ENCODE assay signal across 1 cellular context in genomic region chr16:30558789-30559377, GRCh38.
A peak's percentile ranks its signal among the peaks of the same experiment; 100 is the strongest.
TF ChIP-seq lines count a peak whose summit lies in the region.

No MANE protein-coding gene starts in this region.

TF ChIP-seq in HepG2, 621 proteins besides CTCF, POLR2A, EP300 and RAD21 (continued from another document and continues in another):
- TF ChIP-seq ZNF639 (CRISPR knock-in tag; conservative IDR thresholded peaks at IDR 0.05): no peak
- TF ChIP-seq ZSCAN12 (CRISPR knock-in tag; IDR thresholded peaks at IDR 0.05): no peak
- no peak for TF ChIP-seq MAFF (IDR thresholded peaks at IDR 0.05; ENCODE audit: low read depth, low read length)
- no peak for TF ChIP-seq ZNF83 (CRISPR knock-in tag; IDR thresholded peaks at IDR 0.05; ENCODE audit: borderline replicate concordance)
- no peak for TF ChIP-seq ZBTB38 (CRISPR knock-in tag; IDR thresholded peaks at IDR 0.05)
- no peak for TF ChIP-seq SMAD9 (CRISPR knock-in tag; IDR thresholded peaks at IDR 0.05)
- 0 out of 2 replicates have a peak, but pooled peaks have one; percentile 9 for TF ChIP-seq HNF1B (CRISPR knock-in tag; IDR thresholded peaks at IDR 0.05)
- TF ChIP-seq ADNP (CRISPR knock-in tag; IDR thresholded peaks at IDR 0.05): peak; percentile 98
- TF ChIP-seq MED13 (CRISPR knock-in tag; IDR thresholded peaks at IDR 0.05): peak; percentile 5; the same call in 1 of the 2 replicates
- no peak for TF ChIP-seq SP1 (IDR thresholded peaks at IDR 0.05)
- TF ChIP-seq SP1 (CRISPR knock-in tag; IDR thresholded peaks at IDR 0.05): peak; percentile 23; the same call in 1 of the 2 replicates
- TF ChIP-seq PRDM4 (CRISPR knock-in tag; IDR thresholded peaks at IDR 0.05; ENCODE audit: borderline replicate concordance): no peak
- TF ChIP-seq NR2F6 (IDR thresholded peaks at IDR 0.05): no peak
- TF ChIP-seq NR2F6 (CRISPR knock-in tag; IDR thresholded peaks at IDR 0.05): no peak
- TF ChIP-seq ZBTB20 (CRISPR knock-in tag; IDR thresholded peaks at IDR 0.05; ENCODE audit: borderline replicate concordance, low read depth): peak; percentile 12; the same call in 1 of the 2 replicates
- TF ChIP-seq HNF1A (IDR thresholded peaks at IDR 0.05; ENCODE audit: low read depth): no peak
- no peak for TF ChIP-seq HNF1A (CRISPR knock-in tag; IDR thresholded peaks at IDR 0.05; ENCODE audit: borderline replicate concordance)
- 0 out of 2 replicates have a peak, but pooled peaks have one; percentile 60 for TF ChIP-seq ZNF766 (CRISPR knock-in tag; IDR thresholded peaks at IDR 0.05; ENCODE audit: borderline replicate concordance)
- no peak for TF ChIP-seq SP4 (CRISPR knock-in tag; IDR thresholded peaks at IDR 0.05)
- no peak for TF ChIP-seq CREBL2 (CRISPR knock-in tag; IDR thresholded peaks at IDR 0.05; ENCODE audit: borderline replicate concordance)
- no peak for TF ChIP-seq KMT2B (CRISPR knock-in tag; IDR thresholded peaks at IDR 0.05)
- no peak for TF ChIP-seq ZNF331 (CRISPR knock-in tag; IDR thresholded peaks at IDR 0.05)
- no peak for TF ChIP-seq TSC22D2 (CRISPR knock-in tag; IDR thresholded peaks at IDR 0.05; ENCODE audit: borderline replicate concordance)
- peak; percentile 58 for TF ChIP-seq PRPF4 (IDR thresholded peaks at IDR 0.05; ENCODE audit: low read depth, low read length, poor library complexity, severe bottlenecking)
- TF ChIP-seq ARNTL (CRISPR knock-in tag; IDR thresholded peaks at IDR 0.05): no peak
- no peak for TF ChIP-seq ZNF674 (CRISPR knock-in tag; IDR thresholded peaks at IDR 0.05; ENCODE audit: low read depth)
- TF ChIP-seq ZBTB1 (CRISPR knock-in tag; IDR thresholded peaks at IDR 0.05; ENCODE audit: borderline replicate concordance): no peak
- no peak for TF ChIP-seq ZNF574 (CRISPR knock-in tag; IDR thresholded peaks at IDR 0.05)
- TF ChIP-seq ESRRA (CRISPR knock-in tag; IDR thresholded peaks at IDR 0.05; ENCODE audit: low read depth): no peak
- TF ChIP-seq IKZF5 (CRISPR knock-in tag; IDR thresholded peaks at IDR 0.05): no peak
- no peak for TF ChIP-seq HMG20B (CRISPR knock-in tag; conservative IDR thresholded peaks at IDR 0.05)
- TF ChIP-seq E2F5 (CRISPR knock-in tag; conservative IDR thresholded peaks at IDR 0.05): no peak
- TF ChIP-seq SNAPC2 (CRISPR knock-in tag; IDR thresholded peaks at IDR 0.05): no peak
- TF ChIP-seq PAX8 (CRISPR knock-in tag; IDR thresholded peaks at IDR 0.05; ENCODE audit: borderline replicate concordance): no peak
- no peak for TF ChIP-seq ZNF839 (CRISPR knock-in tag; IDR thresholded peaks at IDR 0.05; ENCODE audit: borderline replicate concordance)
- no peak for TF ChIP-seq GMEB2 (CRISPR knock-in tag; IDR thresholded peaks at IDR 0.05; ENCODE audit: low read depth)
- TF ChIP-seq PAF1 (CRISPR knock-in tag; IDR thresholded peaks at IDR 0.05): no peak
- no peak for TF ChIP-seq BRD4 (CRISPR knock-in tag; IDR thresholded peaks at IDR 0.05)
- TF ChIP-seq ZNF513 (CRISPR knock-in tag; conservative IDR thresholded peaks at IDR 0.05): no peak
- no peak for TF ChIP-seq KDM4B (CRISPR knock-in tag; IDR thresholded peaks at IDR 0.05)
- no peak for TF ChIP-seq IRF2 (CRISPR knock-in tag; IDR thresholded peaks at IDR 0.05)
- no peak for TF ChIP-seq RFX5 (IDR thresholded peaks at IDR 0.05; ENCODE audit: low read depth, low read length)
- no peak for TF ChIP-seq NRL (CRISPR knock-in tag; IDR thresholded peaks at IDR 0.05; ENCODE audit: borderline replicate concordance)
- no peak for TF ChIP-seq ZNF776 (CRISPR knock-in tag; IDR thresholded peaks at IDR 0.05)
- no peak for TF ChIP-seq ZNF124 (CRISPR knock-in tag; IDR thresholded peaks at IDR 0.05)
- TF ChIP-seq ZNF264 (CRISPR knock-in tag; IDR thresholded peaks at IDR 0.05): no peak
- peak; percentile 51; the same call in 1 of the 2 replicates for TF ChIP-seq ZKSCAN5 (CRISPR knock-in tag; IDR thresholded peaks at IDR 0.05)
- TF ChIP-seq TGIF2 (CRISPR knock-in tag; IDR thresholded peaks at IDR 0.05): no peak
- TF ChIP-seq MAFG (CRISPR knock-in tag; IDR thresholded peaks at IDR 0.05): no peak
- TF ChIP-seq GPBP1L1 (CRISPR knock-in tag; IDR thresholded peaks at IDR 0.05): no peak
